20 cellular contexts compared by ENCODE assay signal in the genomic region with DNA sequence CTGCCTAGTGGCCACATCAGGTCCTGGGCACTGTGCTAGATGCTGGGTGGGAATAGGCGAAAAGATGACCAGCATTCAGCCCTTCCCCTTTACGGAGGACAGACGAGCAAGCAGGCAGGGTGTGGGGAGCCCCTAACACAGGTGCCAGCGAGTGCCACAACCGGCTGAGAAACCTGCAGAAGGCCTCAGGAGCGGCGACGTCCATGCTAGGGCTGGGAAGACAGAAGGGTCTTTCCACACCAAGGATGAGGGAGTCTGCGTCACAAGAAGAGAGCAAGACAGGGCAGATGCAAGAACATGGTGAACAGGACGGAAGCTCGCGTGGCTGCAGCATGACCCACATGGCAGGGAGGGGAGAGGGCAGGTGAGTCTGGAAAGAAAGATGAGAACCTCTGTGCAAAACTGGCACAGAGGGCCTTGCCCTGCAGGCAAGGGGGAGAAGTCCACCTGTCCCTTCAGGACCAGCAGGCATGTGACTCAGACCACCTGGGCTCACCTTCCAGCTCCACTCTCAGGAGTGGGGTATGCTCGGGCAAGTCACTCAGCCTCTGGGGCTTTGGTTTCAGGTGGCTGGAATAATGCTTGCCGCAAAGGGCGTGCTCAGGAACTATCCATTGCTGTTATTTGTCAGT. TPM values are rescaled to one million over a fixed set of nuclear protein-coding genes. Genes with fewer than 3 reads are reported as not detected.
DNase-seq lines count a peak whose midpoint lies in the region; ATAC-seq and TF ChIP-seq lines count a peak whose summit lies in the region.
"Had no signal": no experiment of that assay in that cellular context is flagged by ENCODE, and none has a peak within 500 bp of the region (broad histone marks: within the 10 kb centered on the region; RNA-seq: fewer than 3 reads in every experiment).

No MANE protein-coding gene starts in this region.

- no peaks in the 10 kb centered on the region for H3K9me3 Mint-ChIP-seq in activated CD4-positive, alpha-beta T cell treated with anti-CD3 and anti-CD28 coated beads for 36 hours (ENCODE audit: low read depth)
- H3K9me3 Mint-ChIP-seq in CD8-positive, alpha-beta T cell, result no peaks in the 10 kb centered on the region
- H3K9me3 Mint-ChIP-seq in activated T-helper 17 cell treated with anti-CD3 and anti-CD28 coated beads, Interleukin-2, amount 50 U/mL, for 72 hours, result no peaks in the 10 kb centered on the region
- H3K9me3 Mint-ChIP-seq: H9; IgD-negative memory B cell; T-helper 2 cell treated with Interferon-gamma antibody and Interleukin-4, amounts not matched to agents 5 μg/mL and 100 μg/mL, for 36 hours had no signal

- no peaks in the 10 kb centered on the region for H3K27me3 ChIP-seq in CD8-positive, alpha-beta T cell (ENCODE audit: insufficient read depth, low read length)
- peaks cover 0 to 27% (median 0%) of the 10 kb centered on the region in 3 experiments for H3K27me3 ChIP-seq in neuronal stem cell (ENCODE audit: control insufficient read depth in 3 of 3, insufficient read depth in 3 of 3, low read depth in 1 of 3, low read length in 3 of 3)
- H3K27me3 ChIP-seq: pancreas had no signal

- no peak overlapping the region for H3K14ac ChIP-seq in neuronal stem cell (ENCODE audit: low read length)

- H3K27ac ChIP-seq in CD8-positive, alpha-beta T cell (ENCODE audit: low read depth, low read length), result no peak overlapping the region
- no peak overlapping the region for H3K27ac ChIP-seq in neuronal stem cell (replicated peaks; ENCODE audit: low read length)
- H3K27ac ChIP-seq: coronary artery, foreskin keratinocyte, pancreas, SK-N-MC, suprapubic skin had no signal

- H2AFZ ChIP-seq in neuronal stem cell (ENCODE audit: low read length), result peak overlapping the region; percentile 34

- intact Hi-C loops in activated CD4-positive, alpha-beta T cell treated with anti-CD3 and anti-CD28 coated beads for 36 hours (cut with DNase I, micrococcal nuclease), result no loop called here
- intact Hi-C loops in CD8-positive, alpha-beta T cell (cut with DNase I, micrococcal nuclease), result no loop called here

- POLR2A ChIA-PET in activated CD4-positive, alpha-beta T cell treated with anti-CD3 and anti-CD28 coated beads for 36 hours (lab: Charles Lee), result no interaction called here
- POLR2A ChIA-PET in CD8-positive, alpha-beta T cell (lab: Charles Lee), result no interaction called here

- H2AK5ac ChIP-seq in neuronal stem cell (ENCODE audit: low read depth, low read length), result no peak overlapping the region

- TF ChIP-seq CTCF in CD8-positive, alpha-beta T cell (IDR thresholded peaks at IDR 0.05), result no peak

- H2BK12ac ChIP-seq in neuronal stem cell (ENCODE audit: low read length), result no peak overlapping the region

- no peaks in the 10 kb centered on the region for H3K27me3 Mint-ChIP-seq in activated CD4-positive, alpha-beta T cell treated with anti-CD3 and anti-CD28 coated beads for 36 hours
- no peaks in the 10 kb centered on the region for H3K27me3 Mint-ChIP-seq in CD8-positive, alpha-beta T cell (ENCODE audit: low read depth)
- no peaks in the 10 kb centered on the region for H3K27me3 Mint-ChIP-seq in activated T-helper 17 cell treated with anti-CD3 and anti-CD28 coated beads, Interleukin-2, amount 50 U/mL, for 72 hours

- peaks cover 40% of the 10 kb centered on the region for H3K4me1 ChIP-seq in CD8-positive, alpha-beta T cell (ENCODE audit: insufficient read depth, low read length)
- H3K4me1 ChIP-seq in neuronal stem cell (ENCODE audit: control insufficient read depth in 2 of 2, insufficient read depth in 1 of 2, low read depth in 1 of 2, low read length in 2 of 2), result peaks cover 10 to 12% of the 10 kb centered on the region in 2 donors
- H3K4me1 ChIP-seq: pancreas had no signal

- H3K4ac ChIP-seq in neuronal stem cell (ENCODE audit: low read length), result no peak overlapping the region

- DNase-seq in activated CD4-positive, alpha-beta T cell treated with anti-CD3 and anti-CD28 coated beads for 36 hours, result peak; percentile 3
- DNase-seq in activated CD4-positive, alpha-beta T cell treated with anti-CD3 and anti-CD28 coated beads for 4 hours, result no peak
- DNase-seq in CD8-positive, alpha-beta T cell, result no peak
- DNase-seq in neuronal stem cell (ENCODE audit: low spot score), result no peak
- no peak for DNase-seq in stimulated activated CD4-positive, alpha-beta T cell treated with anti-CD3 and anti-CD28 coated beads, Interleukin-12 subunit alpha, Interleukin-12 subunit beta, amount 100 ng/mL, for 4 hours
- DNase-seq in COLO668 (lab: John Stamatoyannopoulos, UW; ENCODE audit: unreplicated experiment), result no peak
- no peak for DNase-seq in DMS153 (lab: John Stamatoyannopoulos, UW)
- DNase-seq: DMS 273 treated with DMSO at 0.1 percent for 48 hours, NCI-H1048, NCI-H748 treated with DMSO at 0.1 percent for 48 hours had no signal

- H3K18ac ChIP-seq in neuronal stem cell (ENCODE audit: low read length), result peak overlapping the region; percentile 27

- no peaks in the 10 kb centered on the region for H3K9me3 ChIP-seq in CD8-positive, alpha-beta T cell (ENCODE audit: low read length)
- no peaks in the 10 kb centered on the region for H3K9me3 ChIP-seq in neuronal stem cell (replicated peaks in 1 of 2; ENCODE audit: control insufficient read depth in 2 of 2, insufficient read depth in 1 of 2, low read depth in 1 of 2, low read length in 2 of 2)
- H3K9me3 ChIP-seq: pancreas, suprapubic skin had no signal

- no peak for ATAC-seq in activated CD4-positive, alpha-beta T cell treated with anti-CD3 and anti-CD28 coated beads for 36 hours
- ATAC-seq in CD8-positive, alpha-beta T cell, result no peak
- ATAC-seq in activated T-helper 17 cell treated with anti-CD3 and anti-CD28 coated beads, Interleukin-2, amount 50 U/mL, for 72 hours (replicated peaks), result no peak
- ATAC-seq: left lobe of liver had no signal

- no peak overlapping the region for H4K8ac ChIP-seq in neuronal stem cell (ENCODE audit: low read depth, low read length)

- peak overlapping the region; percentile 14 for H2BK15ac ChIP-seq in neuronal stem cell (ENCODE audit: low read length)

- H3K4me2 ChIP-seq in neuronal stem cell (ENCODE audit: insufficient read depth, low read length, poor library complexity, severe bottlenecking), result no peak overlapping the region

- CTCF ChIA-PET in activated CD4-positive, alpha-beta T cell treated with anti-CD3 and anti-CD28 coated beads for 36 hours (lab: Charles Lee), result no interaction called here
- CTCF ChIA-PET in CD8-positive, alpha-beta T cell (lab: Charles Lee), result interaction anchor here (0.6 to 1.0 kb wide), 3 partner anchors 33 to 182 kb away, joined by 3 to 4 read pairs (median 4); no protein-coding TSS in a partner anchor

- no peaks in the 10 kb centered on the region for H3K36me3 ChIP-seq in CD8-positive, alpha-beta T cell (ENCODE audit: insufficient read depth, low read length)
- no peaks in the 10 kb centered on the region for H3K36me3 ChIP-seq in neuronal stem cell (replicated peaks in 1 of 2; ENCODE audit: control insufficient read depth in 2 of 2, insufficient read depth in 2 of 2, low read length in 2 of 2)
- H3K36me3 ChIP-seq: pancreas, suprapubic skin had no signal

- H3K36me3 Mint-ChIP-seq in activated CD4-positive, alpha-beta T cell treated with anti-CD3 and anti-CD28 coated beads for 36 hours (ENCODE audit: low read depth), result no peaks in the 10 kb centered on the region
- no peaks in the 10 kb centered on the region for H3K36me3 Mint-ChIP-seq in CD8-positive, alpha-beta T cell
- no peaks in the 10 kb centered on the region for H3K36me3 Mint-ChIP-seq in activated T-helper 17 cell treated with anti-CD3 and anti-CD28 coated beads, Interleukin-2, amount 50 U/mL, for 72 hours (ENCODE audit: low read depth)
- H3K36me3 Mint-ChIP-seq: IgD-negative memory B cell had no signal

- peak overlapping the region; percentile 25 for H3K4me3 ChIP-seq in CD8-positive, alpha-beta T cell (ENCODE audit: low read depth, low read length)
- no peak overlapping the region for H3K4me3 ChIP-seq in neuronal stem cell (ENCODE audit: low read length in 2 of 2)
- H3K4me3 ChIP-seq: coronary artery, pancreas, SK-N-MC, suprapubic skin had no signal

- no peak overlapping the region for H4K91ac ChIP-seq in neuronal stem cell (ENCODE audit: low read depth, low read length, poor library complexity)

- H3K4me3 Mint-ChIP-seq in activated CD4-positive, alpha-beta T cell treated with anti-CD3 and anti-CD28 coated beads for 36 hours, result no peak overlapping the region
- H3K4me3 Mint-ChIP-seq in CD8-positive, alpha-beta T cell, result no peak overlapping the region
- H3K4me3 Mint-ChIP-seq in activated T-helper 17 cell treated with anti-CD3 and anti-CD28 coated beads, Interleukin-2, amount 50 U/mL, for 72 hours, result peak overlapping the region; percentile 30
- H3K4me3 Mint-ChIP-seq: H9; T-helper 2 cell treated with Interferon-gamma antibody and Interleukin-4, amounts not matched to agents 5 μg/mL and 100 μg/mL, for 36 hours had no signal

- peaks cover 41% of the 10 kb centered on the region for H3K4me1 Mint-ChIP-seq in activated CD4-positive, alpha-beta T cell treated with anti-CD3 and anti-CD28 coated beads for 36 hours
- H3K4me1 Mint-ChIP-seq in CD8-positive, alpha-beta T cell (ENCODE audit: low read depth), result peaks cover 32% of the 10 kb centered on the region
- peaks cover 7% of the 10 kb centered on the region for H3K4me1 Mint-ChIP-seq in activated T-helper 17 cell treated with anti-CD3 and anti-CD28 coated beads, Interleukin-2, amount 50 U/mL, for 72 hours

- H3K27ac Mint-ChIP-seq in activated CD4-positive, alpha-beta T cell treated with anti-CD3 and anti-CD28 coated beads for 36 hours, result no peak overlapping the region
- no peak overlapping the region for H3K27ac Mint-ChIP-seq in CD8-positive, alpha-beta T cell
- no peak overlapping the region for H3K27ac Mint-ChIP-seq in activated T-helper 17 cell treated with anti-CD3 and anti-CD28 coated beads, Interleukin-2, amount 50 U/mL, for 72 hours
- H3K27ac Mint-ChIP-seq: H9; T-helper 2 cell treated with Interferon-gamma antibody and Interleukin-4, amounts not matched to agents 5 μg/mL and 100 μg/mL, for 36 hours had no signal

- H3K9ac ChIP-seq in neuronal stem cell (ENCODE audit: low read depth, low read length, poor library complexity), result no peak overlapping the region

- peak overlapping the region; percentile 80 for H3K23ac ChIP-seq in neuronal stem cell (ENCODE audit: low read depth, low read length, poor library complexity)

- no peak overlapping the region for H2BK5ac ChIP-seq in neuronal stem cell (ENCODE audit: low read length)

- WGBS in neuronal stem cell (ENCODE audit: extremely low coverage in 2 of 2, insufficient read length in 2 of 2, insufficient replicate concordance in 1 of 2), 2 donors, result no CpG with 5 or more reads among the region's 15 CpGs

- H3K79me1 ChIP-seq in neuronal stem cell (ENCODE audit: low read depth, low read length), result no peaks in the 10 kb centered on the region

- no peak overlapping the region for H2BK120ac ChIP-seq in neuronal stem cell (ENCODE audit: low read depth, low read length)

RNA-seq across cellular contexts. Expression of a gene that starts 36.7 kb away (rescaled TPM):
- under 1 TPM; 0.48 to 0.54 TPM for total RNA-seq in activated CD4-positive, alpha-beta T cell treated with anti-CD3 and anti-CD28 coated beads for 36 hours
- under 1 TPM; 0.90 to 0.97 TPM for total RNA-seq in CD8-positive, alpha-beta T cell
- total RNA-seq in activated T-helper 17 cell treated with anti-CD3 and anti-CD28 coated beads, Interleukin-2, amount 50 U/mL, for 72 hours, result under 1 TPM; 0.32 to 0.77 TPM
- polyA plus RNA-seq in neuronal stem cell (2013, experiment 1 of 2), result 9.1 TPM
- 9.1 TPM for polyA plus RNA-seq in neuronal stem cell (2013, experiment 2 of 2)
- total RNA-seq: foreskin keratinocyte had no signal
- polyA plus RNA-seq: foreskin keratinocyte had no signal

RNA-seq across cellular contexts. Expression of a gene that starts 49.4 kb away (rescaled TPM):
- total RNA-seq in activated CD4-positive, alpha-beta T cell treated with anti-CD3 and anti-CD28 coated beads for 36 hours, result 10 to 100 TPM in 1 of 2 experiments, 1 to 10 TPM in 1; 9.3 to 11.1 TPM
- total RNA-seq in CD8-positive, alpha-beta T cell, result 1 to 10 TPM; 1.1 to 1.4 TPM
- 10 to 100 TPM in 1 of 2 donors, 1 to 10 TPM in 1; 8.0 to 12.1 TPM for total RNA-seq in activated T-helper 17 cell treated with anti-CD3 and anti-CD28 coated beads, Interleukin-2, amount 50 U/mL, for 72 hours
- 5.4 TPM for polyA plus RNA-seq in neuronal stem cell (2013, experiment 1 of 2)
- polyA plus RNA-seq in neuronal stem cell (2013, experiment 2 of 2), result 5.6 TPM
